ENCODE assay signal across 26 cellular contexts in genomic region chr11:5240458-5240857, GRCh38. TPM values are rescaled to one million over a fixed set of nuclear protein-coding genes. Genes with fewer than 3 reads are reported as not detected.
A peak's percentile ranks its signal among the peaks of the same experiment; 100 is the strongest.
DNase-seq lines count a peak whose midpoint lies in the region; ATAC-seq and TF ChIP-seq lines count a peak whose summit lies in the region.
"Had no signal": no experiment of that assay in that cellular context is flagged by ENCODE, and none has a peak within 500 bp of the region (broad histone marks: within the 10 kb centered on the region; RNA-seq: fewer than 3 reads in every experiment).

No MANE protein-coding gene starts in this region.

- no peak overlapping the region; the same call in 1 of the 2 replicates for H4K5ac ChIP-seq in IMR-90 (ENCODE audit: low read depth, low read length)

- H3K9me1 ChIP-seq in IMR-90 (ENCODE audit: insufficient read depth, low read length) = peaks cover 5% of the 10 kb centered on the region; the same call in 1 of the 2 replicates

- TF ChIP-seq POLR2A in IMR-90 (IDR thresholded peaks at IDR 0.05; ENCODE audit: low read depth, low read length) (no peak), erythroblast (IDR thresholded peaks at IDR 0.05; ENCODE audit: low read length) (peak; percentile 33)

- H4K20me1 ChIP-seq in IMR-90 (ENCODE audit: insufficient read depth, low read length) = no peaks in the 10 kb centered on the region
- H4K20me1 ChIP-seq: BLaER1 had no signal

- H3K27me3 ChIP-seq in IMR-90 (ENCODE audit: control insufficient read depth, insufficient read depth, low read length) = no peaks in the 10 kb centered on the region
- H3K27me3 ChIP-seq: BE2C, BLaER1 had no signal

- no peak overlapping the region for H3K56ac ChIP-seq in IMR-90 (ENCODE audit: extremely low read depth, insufficient read depth, low read length)

- H2AK9ac ChIP-seq in IMR-90 (replicated peaks; ENCODE audit: low read depth, low read length, poor library complexity) = no peak overlapping the region

- POLR2A ChIA-PET in IMR-90 (lab: Charles Lee; ENCODE audit: unreplicated experiment) = no interaction called here

- peaks cover 2% of the 10 kb centered on the region; the same call in 1 of the 2 replicates for H3K4me1 ChIP-seq in IMR-90 (ENCODE audit: control insufficient read depth, insufficient read depth, low read length)
- H3K4me1 ChIP-seq: BE2C, BLaER1 had no signal

- no peaks in the 10 kb centered on the region for H3K79me1 ChIP-seq in IMR-90 (ENCODE audit: low read depth in 1 of 2, low read length in 2 of 2)

- H3K18ac ChIP-seq in IMR-90 (ENCODE audit: low read depth, low read length) = peak overlapping the region; percentile 1; the same call in 1 of the 2 replicates

- H2BK20ac ChIP-seq in IMR-90 (ENCODE audit: low read depth, low read length) = no peak overlapping the region

- H3K9ac ChIP-seq in IMR-90 (ENCODE audit: low read depth, low read length) = no peak overlapping the region
- H3K9ac ChIP-seq: BLaER1 had no signal

- no peak overlapping the region for H3K23ac ChIP-seq in IMR-90 (ENCODE audit: low read depth, low read length)

- CTCF ChIA-PET in IMR-90 (lab: Yijun Ruan, JAX) (interaction anchor here (0.6 kb wide), 1 partner anchor 265 kb away, joined by 3 read pairs; no protein-coding TSS in a partner anchor), Calu3 (lab: Charles Lee) (no interaction called here)

- no peak for ATAC-seq in IMR-90 (ENCODE audit: low read depth)
- no peak for ATAC-seq in stimulated activated memory B cell treated with anti-CD40 and anti-IgM and Interleukin-4, amounts not matched to agents 10 μg/mL and 1 μg/mL and 100 μg/mL, for 72 hours
- ATAC-seq: GM12878 had no signal

- no peak overlapping the region for H2BK120ac ChIP-seq in IMR-90 (ENCODE audit: low read depth, low read length)

- H3K27ac Mint-ChIP-seq in Calu3 (ENCODE audit: unreplicated experiment) = no peak overlapping the region
- H3K27ac Mint-ChIP-seq in stimulated activated memory B cell treated with anti-CD40 and anti-IgM and Interleukin-4, amounts not matched to agents 10 μg/mL and 1 μg/mL and 100 μg/mL, for 72 hours = no peak overlapping the region
- H3K27ac Mint-ChIP-seq: CD4-positive, alpha-beta memory T cell; CD4-positive, CD25-positive, alpha-beta regulatory T cell; CD8-positive, alpha-beta memory T cell had no signal

- in situ Hi-C loops in IMR-90 (cut with MboI; ENCODE audit: low sequenced_read_pairs) = no loop called here

- H3K4me2 ChIP-seq in IMR-90 (ENCODE audit: low read depth, low read length) = no peak overlapping the region
- H3K4me2 ChIP-seq: BLaER1 had no signal

- TF ChIP-seq CTCF in IMR-90 (conservative IDR thresholded peaks at IDR 0.05; ENCODE audit: low read depth, low read length) (no peak), Calu3 (IDR thresholded peaks at IDR 0.05; ENCODE audit: unreplicated experiment) (no peak)

- H2AK5ac ChIP-seq in IMR-90 (ENCODE audit: low read depth, low read length) = no peak overlapping the region

- intact Hi-C loops in IMR-90 (cut with micrococcal nuclease) = no loop called here
- intact Hi-C loops in Calu3 (cut with micrococcal nuclease; ENCODE audit: unreplicated experiment) = no loop called here

- H3K14ac ChIP-seq in IMR-90 (replicated peaks; ENCODE audit: low read depth, low read length) = no peak overlapping the region

- no peak overlapping the region for H3K4me3 ChIP-seq in IMR-90 (ENCODE audit: insufficient read depth, low read depth, low read length)
- H3K4me3 ChIP-seq: BLaER1, GM12878 had no signal

- H4K91ac ChIP-seq in IMR-90 (ENCODE audit: insufficient read depth, low read depth, low read length) = no peak overlapping the region

- H3K9me3 ChIP-seq in IMR-90 (ENCODE audit: control insufficient read depth, insufficient read depth, low read length) = no peaks in the 10 kb centered on the region
- H3K9me3 ChIP-seq: BE2C, BLaER1 had no signal

- BruUV-seq in IMR-90 (replicated peaks; lab: Mats Ljungman, UMichigan) (no TSS peak), Calu3 (replicated peaks; lab: Mats Ljungman, UMichigan) (no TSS peak)

- no peak overlapping the region for H2BK15ac ChIP-seq in IMR-90 (ENCODE audit: low read depth, low read length)

- no peaks in the 10 kb centered on the region for H3K9me3 Mint-ChIP-seq in Calu3 (ENCODE audit: low read depth, unreplicated experiment)
- no peaks in the 10 kb centered on the region for H3K9me3 Mint-ChIP-seq in stimulated activated memory B cell treated with anti-CD40 and anti-IgM and Interleukin-4, amounts not matched to agents 10 μg/mL and 1 μg/mL and 100 μg/mL, for 72 hours
- H3K9me3 Mint-ChIP-seq: CD4-positive, alpha-beta memory T cell; CD4-positive, CD25-positive, alpha-beta regulatory T cell had no signal

- no peaks in the 10 kb centered on the region for H3K36me3 ChIP-seq in IMR-90 (ENCODE audit: control insufficient read depth, insufficient read depth, low read length)
- H3K36me3 ChIP-seq: BE2C, BLaER1 had no signal

- peaks cover 10% of the 10 kb centered on the region for H3K27me3 Mint-ChIP-seq in Calu3 (ENCODE audit: unreplicated experiment)
- peaks cover 10% of the 10 kb centered on the region for H3K27me3 Mint-ChIP-seq in stimulated activated memory B cell treated with anti-CD40 and anti-IgM and Interleukin-4, amounts not matched to agents 10 μg/mL and 1 μg/mL and 100 μg/mL, for 72 hours

- no peak overlapping the region for H3K4me3 Mint-ChIP-seq in Calu3 (ENCODE audit: low read depth, unreplicated experiment)
- no peak overlapping the region for H3K4me3 Mint-ChIP-seq in stimulated activated memory B cell treated with anti-CD40 and anti-IgM and Interleukin-4, amounts not matched to agents 10 μg/mL and 1 μg/mL and 100 μg/mL, for 72 hours
- H3K4me3 Mint-ChIP-seq: CD14-positive monocyte; CD4-positive, alpha-beta memory T cell; CD4-positive, CD25-positive, alpha-beta regulatory T cell; CD8-positive, alpha-beta memory T cell had no signal

- H4K8ac ChIP-seq in IMR-90 (ENCODE audit: low read depth in 2 of 2, low read length in 2 of 2) = no peak overlapping the region

- no peaks in the 10 kb centered on the region for H3K4me1 Mint-ChIP-seq in Calu3 (ENCODE audit: low read depth, unreplicated experiment)
- H3K4me1 Mint-ChIP-seq in stimulated activated memory B cell treated with anti-CD40 and anti-IgM and Interleukin-4, amounts not matched to agents 10 μg/mL and 1 μg/mL and 100 μg/mL, for 72 hours = no peaks in the 10 kb centered on the region
- H3K4me1 Mint-ChIP-seq: CD14-positive monocyte; CD4-positive, alpha-beta memory T cell; CD4-positive, CD25-positive, alpha-beta regulatory T cell; CD8-positive, alpha-beta memory T cell had no signal

- DNase-seq in IMR-90 (no peak), erythroblast (lab: John Stamatoyannopoulos, UW) (no peak), KG1 (lab: John Stamatoyannopoulos, UW) (no peak), Calu3 (no peak)
- DNase-seq: 8988T; ACHN; BE2C; C1 segment of cervical spinal cord; CD4-positive, alpha-beta memory T cell; CD4-positive, CD25-positive, alpha-beta regulatory T cell; CD8-positive, alpha-beta memory T cell; COR-L47; DMS 273 treated with DMSO at 0.1 percent for 48 hours; DMS153; DMS53; DMS79; DND-41; EL; GDM1 had no signal

- no peak overlapping the region for H3K4ac ChIP-seq in IMR-90 (ENCODE audit: low read depth, low read length)

- WGBS in IMR-90 (ENCODE audit: extremely low coverage in 2 of 2, insufficient read length in 1 of 2), 2 experiments = 60% methylated on average over 1 of the region's 2 CpGs; no CpG with 5 or more reads in 1 of the 2 experiments

- no peaks in the 10 kb centered on the region for H3K36me3 Mint-ChIP-seq in Calu3 (ENCODE audit: insufficient read depth, unreplicated experiment)
- H3K36me3 Mint-ChIP-seq in stimulated activated memory B cell treated with anti-CD40 and anti-IgM and Interleukin-4, amounts not matched to agents 10 μg/mL and 1 μg/mL and 100 μg/mL, for 72 hours = no peaks in the 10 kb centered on the region
- H3K36me3 Mint-ChIP-seq: CD14-positive monocyte; CD4-positive, alpha-beta memory T cell; CD4-positive, CD25-positive, alpha-beta regulatory T cell; CD8-positive, alpha-beta memory T cell had no signal

- no peak overlapping the region for H2BK5ac ChIP-seq in IMR-90 (ENCODE audit: low read depth, low read length, poor library complexity, severe bottlenecking)

- H3K27ac ChIP-seq in IMR-90 (ENCODE audit: insufficient read depth, low read length) = no peak overlapping the region
- H3K27ac ChIP-seq: BLaER1 had no signal

- TF ChIP-seq RAD21 in IMR-90 (IDR thresholded peaks at IDR 0.05; ENCODE audit: low read length) = no peak

- H2AFZ ChIP-seq in IMR-90 (replicated peaks; ENCODE audit: low read length, poor library complexity) = no peak overlapping the region

- dilution Hi-C loops in IMR-90 (cut with HindIII; ENCODE audit: low sequenced_read_pairs, unreplicated experiment) = no loop called here

TF ChIP-seq in IMR-90, 13 proteins besides CTCF, POLR2A, EP300 and RAD21 (continues in another document):
- TF ChIP-seq NFE2L2 (IDR thresholded peaks at IDR 0.05; ENCODE audit: low read depth, low read length) = no peak
- no peak for TF ChIP-seq BHLHE40 (IDR thresholded peaks at IDR 0.05; ENCODE audit: low read depth, low read length)

RNA-seq across cellular contexts. Expression of gene HBD, which starts 6.2 kb away (rescaled TPM):
- total RNA-seq in IMR-90 (2012; rRNA removed) (3.1 and 6.3 TPM in 2 replicates), Calu3 (2022) (not detected in 2 replicates)
- polyA plus RNA-seq in IMR-90 (2012; rRNA removed) = 10.7 and 12.0 TPM in 2 replicates
- 15.1 and 17.7 TPM in 2 replicates for polyA plus RNA-seq in IMR-90 (2012; cell fraction: cytosol; rRNA removed)
- 4.3 and 10.5 TPM in 2 replicates for polyA plus RNA-seq in IMR-90 (2012; cell fraction: nucleus; rRNA removed; ENCODE audit: low replicate concordance)
- total RNA-seq: A673; CD4-positive, alpha-beta memory T cell; CD4-positive, CD25-positive, alpha-beta regulatory T cell; CD8-positive, alpha-beta memory T cell; Daoy; G401; GM12878 had no signal
- polyA plus RNA-seq: CD14-positive monocyte; CD4-positive, alpha-beta memory T cell; CD4-positive, CD25-positive, alpha-beta regulatory T cell; CD8-positive, alpha-beta memory T cell had no signal

RNA-seq across cellular contexts. Expression of gene HBG1, which starts 9.2 kb away (rescaled TPM):
- total RNA-seq in IMR-90 (2012; rRNA removed) = not detected in 2 replicates
- polyA plus RNA-seq in IMR-90 (2012; rRNA removed) = not detected in 2 replicates
- polyA plus RNA-seq in IMR-90 (2012; cell fraction: cytosol; rRNA removed) = not detected in 2 replicates
- not detected in 2 replicates for polyA plus RNA-seq in IMR-90 (2012; cell fraction: nucleus; rRNA removed; ENCODE audit: low replicate concordance)
- not detected in 2 replicates for total RNA-seq in Calu3 (2022)
- total RNA-seq: A673; CD4-positive, alpha-beta memory T cell; CD4-positive, CD25-positive, alpha-beta regulatory T cell; CD8-positive, alpha-beta memory T cell; Daoy; G401 had no signal
- polyA plus RNA-seq: CD14-positive monocyte; CD4-positive, alpha-beta memory T cell; CD4-positive, CD25-positive, alpha-beta regulatory T cell; CD8-positive, alpha-beta memory T cell had no signal

RNA-seq across cellular contexts. Expression of gene HBB, which starts 13.6 kb away (rescaled TPM):
- not detected in 2 replicates for total RNA-seq in IMR-90 (2012; rRNA removed)
- polyA plus RNA-seq in IMR-90 (2012; rRNA removed) = 0.24 TPM in 1 of 2 replicates, not detected in the other
- 0.19 and 0.36 TPM in 2 replicates for polyA plus RNA-seq in IMR-90 (2012; cell fraction: cytosol; rRNA removed)
- polyA plus RNA-seq in IMR-90 (2012; cell fraction: nucleus; rRNA removed; ENCODE audit: low replicate concordance) = not detected in 2 replicates
- not detected in 2 replicates for total RNA-seq in Calu3 (2022)
- total RNA-seq: A673; CD8-positive, alpha-beta memory T cell; Daoy; G401 had no signal
- polyA plus RNA-seq: CD8-positive, alpha-beta memory T cell; GM12878 had no signal

RNA-seq across cellular contexts. Expression of gene HBG2, which starts 14.1 kb away (rescaled TPM):
- total RNA-seq in IMR-90 (2012; rRNA removed) = 0.54 TPM in 1 of 2 replicates, not detected in the other
- 1.7 TPM in 1 of 2 replicates, not detected in the other for polyA plus RNA-seq in IMR-90 (2012; rRNA removed)
- 0.55 and 1.3 TPM in 2 replicates for polyA plus RNA-seq in IMR-90 (2012; cell fraction: cytosol; rRNA removed)
- polyA plus RNA-seq in IMR-90 (2012; cell fraction: nucleus; rRNA removed; ENCODE audit: low replicate concordance) = not detected in 2 replicates
- total RNA-seq in Calu3 (2022) = not detected in 2 replicates
- total RNA-seq: A673; CD4-positive, alpha-beta memory T cell; CD4-positive, CD25-positive, alpha-beta regulatory T cell; CD8-positive, alpha-beta memory T cell; Daoy; G401 had no signal
- polyA plus RNA-seq: CD4-positive, alpha-beta memory T cell; CD4-positive, CD25-positive, alpha-beta regulatory T cell; CD8-positive, alpha-beta memory T cell had no signal

RNA-seq across cellular contexts. Expression of gene HBE1, which starts 29.3 kb away (rescaled TPM):
- total RNA-seq in IMR-90 (2012; rRNA removed) (1.4 and 3.2 TPM in 2 replicates), Calu3 (2022) (not detected in 2 replicates)
- 7.7 and 12.7 TPM in 2 replicates for polyA plus RNA-seq in IMR-90 (2012; rRNA removed)
- polyA plus RNA-seq in IMR-90 (2012; cell fraction: cytosol; rRNA removed) = 13.7 and 33.6 TPM in 2 replicates
- 4.8 and 12.2 TPM in 2 replicates for polyA plus RNA-seq in IMR-90 (2012; cell fraction: nucleus; rRNA removed; ENCODE audit: low replicate concordance)
- total RNA-seq: A673; CD4-positive, alpha-beta memory T cell; CD4-positive, CD25-positive, alpha-beta regulatory T cell; CD8-positive, alpha-beta memory T cell; G401 had no signal
- polyA plus RNA-seq: CD14-positive monocyte; CD4-positive, alpha-beta memory T cell; CD4-positive, CD25-positive, alpha-beta regulatory T cell; CD8-positive, alpha-beta memory T cell had no signal
